15 cellular contexts compared by ENCODE assay signal in the genomic region with DNA sequence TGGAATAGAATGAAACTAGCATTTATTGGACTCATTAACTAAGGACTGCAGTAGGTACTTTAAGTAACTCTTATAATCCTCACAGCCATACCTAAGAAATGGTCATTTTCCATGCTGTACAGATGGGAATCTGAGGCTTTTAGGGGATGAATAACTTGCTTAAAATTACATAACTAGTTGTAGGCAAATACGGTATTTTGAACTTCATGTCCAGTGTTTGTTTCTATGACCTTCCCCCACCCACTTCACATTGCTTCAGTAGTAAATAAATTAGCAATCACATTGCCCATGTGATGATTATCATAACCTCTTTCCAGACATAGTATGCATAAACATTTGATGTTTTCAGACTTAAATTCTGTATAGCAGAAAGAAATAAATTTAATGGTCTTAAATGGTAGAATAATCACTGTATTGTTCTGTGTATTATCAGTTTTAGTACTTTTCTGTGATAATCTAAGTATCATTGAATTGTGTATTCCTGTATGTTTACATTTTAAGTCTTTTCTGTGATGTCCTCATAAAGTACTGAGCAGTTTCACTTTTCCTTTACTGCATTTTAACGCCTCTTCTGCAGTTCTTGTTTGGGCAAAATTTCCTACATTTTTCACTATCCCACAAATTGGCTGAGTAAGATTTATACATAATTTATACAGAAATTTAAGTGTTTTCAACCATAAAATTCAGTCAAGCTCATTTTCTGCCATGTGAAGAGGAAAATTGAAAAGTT. TPM values are rescaled to one million over a fixed set of nuclear protein-coding genes. Genes with fewer than 3 reads are reported as not detected.
A peak's percentile ranks its signal among the peaks of the same experiment; 100 is the strongest.
DNase-seq lines count a peak whose midpoint lies in the region; ATAC-seq, FAIRE-seq and TF ChIP-seq lines count a peak whose summit lies in the region.
"Had no signal": no experiment of that assay in that cellular context is flagged by ENCODE, and none has a peak within 500 bp of the region (broad histone marks: within the 10 kb centered on the region; RNA-seq: fewer than 3 reads in every experiment).

No MANE protein-coding gene starts in this region.

- CTCF ChIA-PET in HepG2 (lab: Yijun Ruan, JAX; ENCODE audit: low intra/inter-chr PET ratio, low total read pairs): no interaction called here

- H3K27me3 ChIP-seq in liver (ENCODE audit: control insufficient read depth in 4 of 4, insufficient read depth in 4 of 4, low read length in 3 of 4) (no peaks in the 10 kb centered on the region), HepG2 (ENCODE audit: control insufficient read depth in 1 of 2, insufficient read depth in 2 of 2, low read length in 2 of 2) (no peaks in the 10 kb centered on the region; a peak in 1 of 5 replicates), endocrine pancreas (ENCODE audit: control insufficient read depth, insufficient read depth, low read length) (no peaks in the 10 kb centered on the region), muscle layer of duodenum (ENCODE audit: low read depth, low read length) (no peaks in the 10 kb centered on the region)
- H3K27me3 ChIP-seq: thyroid gland had no signal

- TF ChIP-seq POLR2A in HepG2 (IDR thresholded peaks at IDR 0.05; ENCODE audit: insufficient read depth in 1 of 2, low read depth in 2 of 2, low read length in 2 of 2): no peak

- no peak overlapping the region for H3K4me2 ChIP-seq in HepG2 (ENCODE audit: low read depth, low read length)

- no peaks in the 10 kb centered on the region for H4K20me1 ChIP-seq in HepG2 (ENCODE audit: insufficient read depth, low read length)

- H3K9me3 ChIP-seq in liver (ENCODE audit: control insufficient read depth in 4 of 4, low read length in 3 of 4) (no peaks in the 10 kb centered on the region), HepG2 (ENCODE audit: low read length) (no peaks in the 10 kb centered on the region), endocrine pancreas (ENCODE audit: control insufficient read depth, low read length) (no peaks in the 10 kb centered on the region), muscle layer of duodenum (ENCODE audit: control insufficient read depth in 1 of 2, low read length in 2 of 2) (no peaks in the 10 kb centered on the region)
- H3K9me3 ChIP-seq: thyroid gland had no signal

- H3K4me3 ChIP-seq in liver (ENCODE audit: low read depth in 1 of 3, low read length in 3 of 3) (peak overlapping the region; percentile 22 to 27 (median 23)), HepG2 (replicated peaks in 1 of 3; ENCODE audit: insufficient read depth in 1 of 3, low read depth in 2 of 3, low read length in 3 of 3) (no peak overlapping the region), endocrine pancreas (ENCODE audit: control insufficient read depth, insufficient read depth, low read length) (peak overlapping the region; percentile 57), muscle layer of duodenum (ENCODE audit: low read depth in 1 of 2, low read length in 2 of 2) (peak overlapping the region; percentile 35 to 52)
- H3K4me3 ChIP-seq: thyroid gland had no signal

- H3K79me2 ChIP-seq in HepG2 (ENCODE audit: insufficient read depth, low read length): peaks cover 6% of the 10 kb centered on the region

- H3K9ac ChIP-seq in liver (ENCODE audit: low read depth in 1 of 2, low read length in 2 of 2) (peak overlapping the region; percentile 36 to 59), HepG2 (ENCODE audit: insufficient read depth, low read depth, low read length) (no peak overlapping the region), endocrine pancreas (ENCODE audit: control insufficient read depth, insufficient read depth, low read length) (no peak overlapping the region)

- 8% methylated on average over 2 of the region's 2 CpGs for WGBS in liver
- WGBS in HepG2 (ENCODE audit: low lambda C conversion rate): 85% methylated on average over 2 of the region's 2 CpGs

- TF ChIP-seq RAD21 in liver (IDR thresholded peaks at IDR 0.05) (peak in 1 of 2 donors; percentile 4), HepG2 (CRISPR knock-in tag; IDR thresholded peaks at IDR 0.05) (no peak)

- DNase-seq in HepG2 (ENCODE audit: low spot score) (no peak), NCI-H2227 (lab: John Stamatoyannopoulos, UW; ENCODE audit: unreplicated experiment) (no peak), glomerular visceral epithelial cell (ENCODE audit: extremely low spot score) (no peak), midbrain (lab: John Stamatoyannopoulos, UW) (no peak), hepatic stellate cell (ENCODE audit: low spot score) (no peak)
- DNase-seq: activated CD8-positive, alpha-beta memory T cell treated with anti-CD3 and anti-CD28 coated beads, Interleukin-2, amount 50 U/mL, for 48 hours; anterior cingulate cortex; GDM1; NCI-H345; thyroid gland had no signal

- no peak overlapping the region for H2AFZ ChIP-seq in HepG2 (ENCODE audit: low read length)

- H3K36me3 ChIP-seq in liver (ENCODE audit: control insufficient read depth in 4 of 4, insufficient read depth in 3 of 4, low read depth in 1 of 4, low read length in 3 of 4) (peaks cover 0 to 3% (median 0%) of the 10 kb centered on the region in 4 donors), HepG2 (replicated peaks in 1 of 2; ENCODE audit: control insufficient read depth in 1 of 2, insufficient read depth in 2 of 2, low read length in 2 of 2) (peaks cover 0 to 9% of the 10 kb centered on the region in 2 experiments; a peak in 1 of 5 replicates), endocrine pancreas (ENCODE audit: control insufficient read depth, insufficient read depth, low read length) (no peaks in the 10 kb centered on the region), muscle layer of duodenum (ENCODE audit: control insufficient read depth in 1 of 2, insufficient read depth in 2 of 2, low read length in 2 of 2) (no peaks in the 10 kb centered on the region)
- H3K36me3 ChIP-seq: thyroid gland had no signal

- BruUV-seq in HepG2 (replicated peaks; lab: Mats Ljungman, UMichigan): no TSS peak

- intact Hi-C loops in HepG2 (cut with micrococcal nuclease; ENCODE audit: unreplicated experiment): loop anchor here (1.0 kb wide), 1 partner anchor 49 kb away; a partner anchor contains a TSS

- POLR2A ChIA-PET in HepG2 (lab: Yijun Ruan, JAX): no interaction called here

- no peak for ATAC-seq in HepG2
- ATAC-seq: Panc1 had no signal

- TF ChIP-seq EP300 in HepG2 (IDR thresholded peaks at IDR 0.05; ENCODE audit: low read depth in 2 of 2, low read length in 2 of 2) (no peak), HepG2 (CRISPR knock-in tag; IDR thresholded peaks at IDR 0.05; ENCODE audit: borderline replicate concordance) (no peak)

- peak overlapping the region; percentile 40 to 44 for H3K27ac ChIP-seq in liver (ENCODE audit: low read depth in 1 of 2, low read length in 2 of 2)
- no peak overlapping the region for H3K27ac ChIP-seq in HepG2 (ENCODE audit: extremely low read length, insufficient read depth, low read length)
- H3K27ac ChIP-seq in muscle layer of duodenum (ENCODE audit: low read length): peak overlapping the region; percentile 15
- H3K27ac ChIP-seq: HL-60 had no signal

- no peak for TF ChIP-seq CTCF in liver (IDR thresholded peaks at IDR 0.05; ENCODE audit: low read depth, low read length, missing input control)
- no peak for TF ChIP-seq CTCF in HepG2 (CRISPR knock-in tag; IDR thresholded peaks at IDR 0.05)

- no peak for FAIRE-seq in HepG2 (lab: Jason Lieb, UNC)

- H3K4me1 ChIP-seq in liver (ENCODE audit: control insufficient read depth in 4 of 4, insufficient read depth in 4 of 4, low read length in 3 of 4): peaks cover 0 to 18% (median 4%) of the 10 kb centered on the region in 4 donors
- H3K4me1 ChIP-seq in HepG2 (ENCODE audit: insufficient read depth, low read length): peaks cover 11% of the 10 kb centered on the region
- peaks cover 8% of the 10 kb centered on the region for H3K4me1 ChIP-seq in endocrine pancreas (ENCODE audit: control insufficient read depth, insufficient read depth, low read length)
- H3K4me1 ChIP-seq in muscle layer of duodenum (ENCODE audit: control insufficient read depth in 1 of 2, insufficient read depth in 2 of 2, low read length in 2 of 2): peaks cover 9 to 11% of the 10 kb centered on the region in 2 donors

- in situ Hi-C loops in HepG2 (cut with HindIII; ENCODE audit: extremely low pct_ligation_motif_present, low pct_unique_long_range_greater_than_20kb): no loop called here

RNA-seq across cellular contexts. Expression of a gene that starts 48.3 kb away (rescaled TPM):
- total RNA-seq in liver: 10 to 100 TPM; 10.8 to 14.8 TPM
- polyA plus RNA-seq in liver: 1 to 10 TPM; 3.9 to 6.1 TPM
- total RNA-seq in HepG2 (2016; rRNA removed; fragmentation: Illumina TruSeq; extraction: Trizol): 26.6 and 29.6 TPM in 2 replicates
- 130 and 133 TPM in 2 replicates for total RNA-seq in HepG2 (2016; cell fraction: cytosol; rRNA removed; fragmentation: Illumina TruSeq; extraction: Trizol; ENCODE audit: low read depth)
- total RNA-seq in HepG2 (2016; cell fraction: insoluble cytoplasmic fraction; rRNA removed; fragmentation: Illumina TruSeq; extraction: Trizol): 28.0 and 29.0 TPM in 2 replicates
- total RNA-seq in HepG2 (2016; cell fraction: membrane; rRNA removed; fragmentation: Illumina TruSeq; extraction: Trizol): 50.5 and 64.6 TPM in 2 replicates
- total RNA-seq in HepG2 (2016; cell fraction: nucleus; rRNA removed; fragmentation: Illumina TruSeq; extraction: Trizol): 30.0 and 30.8 TPM in 2 replicates
- 24.8 and 28.7 TPM in 2 replicates for polyA plus RNA-seq in HepG2 (2011; rRNA removed)
- 11.0 and 16.4 TPM in 2 replicates for polyA plus RNA-seq in HepG2 (2011; cell fraction: cytosol; rRNA removed)
- 33.1 and 34.3 TPM in 2 replicates for polyA plus RNA-seq in HepG2 (2011; cell fraction: nucleus; rRNA removed)
- polyA plus RNA-seq in HepG2 (2012): 14.4 and 16.4 TPM in 2 replicates
- polyA plus RNA-seq in HepG2 (2016; cell fraction: cytosol; fragmentation: Illumina TruSeq; extraction: Trizol; ENCODE audit: low read depth): 0.88 and 1.3 TPM in 2 replicates
- 17.6 and 18.3 TPM in 2 replicates for polyA plus RNA-seq in HepG2 (2016; cell fraction: insoluble cytoplasmic fraction; fragmentation: Illumina TruSeq; extraction: Trizol; ENCODE audit: low read depth)
- polyA plus RNA-seq in HepG2 (2016; cell fraction: membrane; fragmentation: Illumina TruSeq; extraction: Trizol; ENCODE audit: low read depth): 5.8 and 6.9 TPM in 2 replicates
- 35.0 and 37.6 TPM in 2 replicates for polyA plus RNA-seq in HepG2 (2016; cell fraction: nucleus; fragmentation: Illumina TruSeq; extraction: Trizol; ENCODE audit: insufficient read depth, low read depth)
- 31.3 and 58.8 TPM in 2 replicates for polyA minus RNA-seq in HepG2 (2011; rRNA and poly(A)+ RNA removed; ENCODE audit: low replicate concordance)
- polyA minus RNA-seq in HepG2 (2011; cell fraction: cytosol; rRNA and poly(A)+ RNA removed): 24.5 and 30.5 TPM in 2 replicates
- polyA minus RNA-seq in HepG2 (2011; cell fraction: nucleus; rRNA and poly(A)+ RNA removed): 62.4 and 73.8 TPM in 2 replicates

RNA-seq across cellular contexts. Expression of a gene that starts 48.3 kb away (rescaled TPM):
- total RNA-seq in liver: 10 to 100 TPM; 31.2 to 48.4 TPM
- 10 to 100 TPM in 1 of 2 donors, 1 to 10 TPM in 1; 8.0 to 16.6 TPM for polyA plus RNA-seq in liver
- total RNA-seq in HepG2 (2016; rRNA removed; fragmentation: Illumina TruSeq; extraction: Trizol): 29.4 and 31.2 TPM in 2 replicates
- 9.3 and 10.7 TPM in 2 replicates for total RNA-seq in HepG2 (2016; cell fraction: cytosol; rRNA removed; fragmentation: Illumina TruSeq; extraction: Trizol; ENCODE audit: low read depth)
- total RNA-seq in HepG2 (2016; cell fraction: insoluble cytoplasmic fraction; rRNA removed; fragmentation: Illumina TruSeq; extraction: Trizol): 32.5 and 32.9 TPM in 2 replicates
- total RNA-seq in HepG2 (2016; cell fraction: membrane; rRNA removed; fragmentation: Illumina TruSeq; extraction: Trizol): 16.8 and 17.7 TPM in 2 replicates
- total RNA-seq in HepG2 (2016; cell fraction: nucleus; rRNA removed; fragmentation: Illumina TruSeq; extraction: Trizol): 34.8 and 48.4 TPM in 2 replicates
- 23.4 and 37.7 TPM in 2 replicates for polyA plus RNA-seq in HepG2 (2011; rRNA removed)
- 9.9 and 15.5 TPM in 2 replicates for polyA plus RNA-seq in HepG2 (2011; cell fraction: cytosol; rRNA removed)
- polyA plus RNA-seq in HepG2 (2011; cell fraction: nucleus; rRNA removed): 33.6 and 34.0 TPM in 2 replicates
- polyA plus RNA-seq in HepG2 (2012): 14.7 and 18.8 TPM in 2 replicates
- 1.3 TPM in 2 replicates for polyA plus RNA-seq in HepG2 (2016; cell fraction: cytosol; fragmentation: Illumina TruSeq; extraction: Trizol; ENCODE audit: low read depth)
- polyA plus RNA-seq in HepG2 (2016; cell fraction: insoluble cytoplasmic fraction; fragmentation: Illumina TruSeq; extraction: Trizol; ENCODE audit: low read depth): 22.8 and 25.0 TPM in 2 replicates
- 5.0 and 5.4 TPM in 2 replicates for polyA plus RNA-seq in HepG2 (2016; cell fraction: membrane; fragmentation: Illumina TruSeq; extraction: Trizol; ENCODE audit: low read depth)
- 45.3 and 51.0 TPM in 2 replicates for polyA plus RNA-seq in HepG2 (2016; cell fraction: nucleus; fragmentation: Illumina TruSeq; extraction: Trizol; ENCODE audit: insufficient read depth, low read depth)
- 63.6 and 109 TPM in 2 replicates for polyA minus RNA-seq in HepG2 (2011; rRNA and poly(A)+ RNA removed; ENCODE audit: low replicate concordance)
- 9.4 and 13.5 TPM in 2 replicates for polyA minus RNA-seq in HepG2 (2011; cell fraction: cytosol; rRNA and poly(A)+ RNA removed)
- 99.1 and 114 TPM in 2 replicates for polyA minus RNA-seq in HepG2 (2011; cell fraction: nucleus; rRNA and poly(A)+ RNA removed)

Comparison
In these comparisons a context has a peak if more than half of its experiments do, and no peak if none do; other contexts are left out.
1. H3K4me3 ChIP-seq: peak in liver (3 of 3), endocrine pancreas (single experiment) and muscle layer of duodenum (2 of 2); none in HepG2 (0 of 3).
2. H3K9ac ChIP-seq: peak in liver (2 of 2); none in HepG2 (single experiment) and endocrine pancreas (single experiment).